Comparison of ENCODE assay signal across 10 cellular contexts in the genomic region with DNA sequence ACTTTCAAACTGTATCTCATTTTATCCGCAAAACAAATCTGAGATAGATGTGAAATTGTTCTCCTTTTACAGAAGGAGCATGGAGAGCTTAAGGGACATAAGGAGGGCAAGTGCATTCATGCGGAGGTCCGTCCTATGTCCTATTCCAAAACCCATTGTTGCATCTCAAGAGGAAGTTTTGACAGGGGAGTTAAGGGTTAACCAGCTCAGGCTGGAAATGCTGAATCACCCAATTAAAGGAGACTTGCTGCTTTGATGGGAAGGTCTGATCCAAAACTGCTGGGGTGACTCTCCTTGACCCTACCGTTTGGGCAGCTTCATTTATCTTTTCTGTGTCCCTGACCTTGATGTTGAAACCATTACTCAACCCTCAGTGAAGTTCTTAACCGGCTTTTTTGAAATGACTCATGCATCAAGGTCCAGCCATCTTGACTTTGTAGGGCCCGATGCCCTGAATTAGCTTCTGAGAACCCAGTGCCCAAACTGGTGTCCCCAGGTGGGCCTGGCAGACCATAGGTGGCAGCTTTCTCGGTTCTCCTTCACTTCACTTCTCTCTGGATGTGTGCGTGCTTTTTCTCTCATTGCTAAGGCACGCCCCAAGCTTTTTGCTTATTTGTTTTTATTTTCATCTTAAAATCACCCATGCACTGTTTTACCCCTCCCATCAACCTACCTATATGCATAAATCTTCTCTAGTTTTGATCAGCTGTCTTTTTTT.
DNase-seq lines count a peak whose midpoint lies in the region; ATAC-seq and TF ChIP-seq lines count a peak whose summit lies in the region.
"Had no signal": no experiment of that assay in that cellular context is flagged by ENCODE, and none has a peak within 500 bp of the region (broad histone marks: within the 10 kb centered on the region; RNA-seq: fewer than 3 reads in every experiment).

No MANE protein-coding gene starts in this region.

- H3K27ac ChIP-seq in iPS-18a (ENCODE audit: low read length) (peak overlapping the region; percentile 30), caudate nucleus (ENCODE audit: low read depth, low read length) (no peak overlapping the region)
- H3K27ac ChIP-seq: Peyer's patch had no signal

- H3K9ac ChIP-seq in iPS-18a (ENCODE audit: low read length) = peak overlapping the region; percentile 10

- TF ChIP-seq POLR2A in GM18505 (IDR thresholded peaks at IDR 0.05; ENCODE audit: borderline replicate concordance, extremely low read depth, insufficient read depth, insufficient read length) = no peak

- peak overlapping the region in 1 of 2 donors; percentile 2 for H3K27ac Mint-ChIP-seq in stimulated activated naive CD8-positive, alpha-beta T cell treated with anti-CD3 and anti-CD28 coated beads, Interleukin-15, amount 100 ng/mL, for 72 hours

- peaks cover 27% of the 10 kb centered on the region for H3K4me1 ChIP-seq in iPS-18a (ENCODE audit: control insufficient read depth, low read depth, low read length)

- H3K9me3 Mint-ChIP-seq in stimulated activated naive CD8-positive, alpha-beta T cell treated with anti-CD3 and anti-CD28 coated beads, Interleukin-15, amount 100 ng/mL, for 72 hours = peaks cover 13 to 24% of the 10 kb centered on the region in 2 donors

- no peaks in the 10 kb centered on the region for H3K27me3 ChIP-seq in iPS-18a (ENCODE audit: control insufficient read depth, insufficient read depth, low read length)
- H3K27me3 ChIP-seq: Peyer's patch had no signal

- no peaks in the 10 kb centered on the region for H3K36me3 ChIP-seq in iPS-18a (ENCODE audit: control insufficient read depth, low read depth, low read length)
- H3K36me3 ChIP-seq: Peyer's patch had no signal

- H3K4me1 Mint-ChIP-seq in stimulated activated naive CD8-positive, alpha-beta T cell treated with anti-CD3 and anti-CD28 coated beads, Interleukin-15, amount 100 ng/mL, for 72 hours = peaks cover 13% of the 10 kb centered on the region

- H3K4me3 Mint-ChIP-seq in stimulated activated naive CD8-positive, alpha-beta T cell treated with anti-CD3 and anti-CD28 coated beads, Interleukin-15, amount 100 ng/mL, for 72 hours = no peak overlapping the region

- peak; percentile 92 for DNase-seq in SIG-M5 treated with dmso at 0.1 percent for 504 hours (lab: John Stamatoyannopoulos, UW; ENCODE audit: unreplicated experiment)
- DNase-seq in stimulated activated naive CD8-positive, alpha-beta T cell treated with anti-CD3 and anti-CD28 coated beads, Interleukin-15, amount 100 ng/mL, for 72 hours = no peak
- DNase-seq in middle frontal gyrus (ENCODE audit: extremely low spot score, low spot score) = no peak
- no peak for DNase-seq in caudate nucleus (lab: John Stamatoyannopoulos, UW)
- DNase-seq: left cardiac atrium had no signal

- ATAC-seq in GM18505 (IDR thresholded peaks at IDR 0.05; ENCODE audit: unreplicated experiment) (peak; percentile 58), HG02973 (IDR thresholded peaks at IDR 0.05; ENCODE audit: unreplicated experiment) (peak; percentile 82), HG03139 (IDR thresholded peaks at IDR 0.05; ENCODE audit: unreplicated experiment) (no peak)
- no peak for ATAC-seq in stimulated activated naive CD8-positive, alpha-beta T cell treated with anti-CD3 and anti-CD28 coated beads, Interleukin-15, amount 100 ng/mL, for 72 hours

- peak overlapping the region; percentile 0 for H3K4me3 ChIP-seq in iPS-18a (ENCODE audit: low read length)
- H3K4me3 ChIP-seq: Peyer's patch had no signal

- no peaks in the 10 kb centered on the region for H3K9me3 ChIP-seq in iPS-18a (ENCODE audit: control insufficient read depth, low read depth, low read length)

- H3K27me3 Mint-ChIP-seq in stimulated activated naive CD8-positive, alpha-beta T cell treated with anti-CD3 and anti-CD28 coated beads, Interleukin-15, amount 100 ng/mL, for 72 hours = peaks cover 19% of the 10 kb centered on the region

Comparison
In these comparisons a context has a peak if more than half of its experiments do, and no peak if none do; other contexts are left out.
1. ATAC-seq: peak in GM18505 (single experiment) and HG02973 (single experiment); none in stimulated activated naive CD8-positive, alpha-beta T cell treated with anti-CD3 and anti-CD28 coated beads, Interleukin-15, amount 100 ng/mL, for 72 hours (single experiment) and HG03139 (single experiment).